8 cellular contexts compared by ENCODE assay signal in the genomic region with DNA sequence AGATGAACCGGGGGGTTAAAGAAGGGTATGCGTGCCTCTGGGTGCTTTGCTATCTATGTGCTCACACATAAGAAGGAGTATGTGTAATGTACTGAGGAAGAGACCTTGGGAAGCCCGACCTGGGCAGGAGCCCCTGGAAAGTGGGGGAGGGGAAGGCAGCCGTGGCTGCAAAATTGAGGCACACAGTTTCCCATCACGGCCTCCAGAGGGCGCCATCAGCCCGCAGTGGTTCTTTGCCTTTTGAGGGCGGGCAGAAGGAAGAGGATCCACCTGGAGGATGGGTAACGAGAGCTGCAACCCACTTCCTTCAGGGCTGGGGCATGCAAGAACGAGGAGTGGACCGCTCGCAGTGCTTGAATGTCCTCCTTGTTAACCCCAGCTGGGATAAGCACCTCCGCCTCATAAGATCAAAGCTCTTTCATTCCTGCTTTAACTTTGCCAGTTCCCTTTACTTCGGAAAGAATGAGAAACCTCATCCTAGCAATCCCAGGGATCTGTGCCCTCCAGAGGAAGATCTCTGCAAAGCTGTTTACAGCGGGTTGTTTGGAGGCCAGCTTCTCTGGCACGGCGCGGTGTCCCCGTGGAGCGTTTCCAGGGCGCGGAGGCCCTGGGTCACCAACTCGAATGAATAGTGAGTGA.
A peak's percentile ranks its signal among the peaks of the same experiment; 100 is the strongest.
DNase-seq lines count a peak whose midpoint lies in the region; ATAC-seq and TF ChIP-seq lines count a peak whose summit lies in the region.

No MANE protein-coding gene starts in this region.

- no peaks in the 10 kb centered on the region for H4K20me1 ChIP-seq in GM23248 (ENCODE audit: insufficient read depth)

- peak; percentile 94 for ATAC-seq in RWPE2 (ENCODE audit: low read depth)

- H3K9ac ChIP-seq in GM23248, result peak overlapping the region; percentile 27

- in situ Hi-C loops in GM23248 (cut with MboI), result no loop called here

- H3K4me3 ChIP-seq in GM23248 (peak overlapping the region; percentile 72), RWPE2 (ENCODE audit: severe bottlenecking) (peak overlapping the region; percentile 14)

- H3K4me2 ChIP-seq in GM23248 (ENCODE audit: unreplicated experiment), result peak overlapping the region; percentile 83

- H3K36me3 ChIP-seq in GM23248 (ENCODE audit: low read depth), result no peaks in the 10 kb centered on the region
- H3K36me3 ChIP-seq in RWPE2 (ENCODE audit: low read depth), result no peaks in the 10 kb centered on the region

- 1 to 4% methylated on average over 23 of the region's 23 CpGs for WGBS in GM23248 (ENCODE audit: low coverage in 1 of 2, low lambda C conversion rate in 2 of 2, missing lambda C conversion rate in 2 of 2), 2 experiments

- H3K27ac ChIP-seq in GM23248 (0 out of 2 replicates have a peak overlapping the region, but pooled peaks have one; percentile 1), RWPE2 (ENCODE audit: poor library complexity, severe bottlenecking) (no peak overlapping the region), substantia nigra (ENCODE audit: low read depth, low read length, poor library complexity, severe bottlenecking) (no peak overlapping the region)

- TF ChIP-seq CTCF in LNCAP (IDR thresholded peaks at IDR 0.05) (peak; percentile 91), RWPE2 (IDR thresholded peaks at IDR 0.05; ENCODE audit: poor library complexity, severe bottlenecking) (peak; percentile 96)

- no peaks in the 10 kb centered on the region for H3K79me2 ChIP-seq in GM23248 (ENCODE audit: insufficient read depth)

- H2AFZ ChIP-seq in GM23248, result peak overlapping the region; percentile 90

- peak; percentile 71 for DNase-seq in DMS79 treated with DMSO at 0.1 percent for 48 hours (lab: John Stamatoyannopoulos, UW)
- DNase-seq in GM23248, result peak; percentile 85
- DNase-seq in RWPE2 (ENCODE audit: low spot score), result peak; percentile 67
- peak; percentile 65 for DNase-seq in activated gamma-delta T cell treated with anti-CD3 and anti-CD28 coated beads, Interleukin-2, amount 50 U/mL, for 16 hours (ENCODE audit: low read depth)
- DNase-seq in globus pallidus (ENCODE audit: low spot score), result peak; percentile 59
- DNase-seq in nucleus accumbens (lab: John Stamatoyannopoulos, UW), result peak in 54 of 56 donors; percentile 11 to 88 (median 60)
- peak in 46 of 49 donors; percentile 6 to 82 (median 54) for DNase-seq in substantia nigra (lab: John Stamatoyannopoulos, UW)

- H3K27me3 ChIP-seq in GM23248 (replicated peaks; ENCODE audit: insufficient read depth) (no peaks in the 10 kb centered on the region), RWPE2 (ENCODE audit: insufficient read depth, poor library complexity, severe bottlenecking) (no peaks in the 10 kb centered on the region)

- H3K4me1 ChIP-seq in GM23248 (ENCODE audit: insufficient read depth) (no peaks in the 10 kb centered on the region), RWPE2 (ENCODE audit: insufficient read depth, poor library complexity, severe bottlenecking) (peaks cover 5% of the 10 kb centered on the region)

- no peaks in the 10 kb centered on the region for H3K9me2 ChIP-seq in GM23248 (ENCODE audit: insufficient read depth)

- H3F3A ChIP-seq in GM23248 (ENCODE audit: insufficient read depth), result no peaks in the 10 kb centered on the region

- no peaks in the 10 kb centered on the region for H3K9me3 ChIP-seq in GM23248 (ENCODE audit: low read depth)
- H3K9me3 ChIP-seq in RWPE2 (ENCODE audit: severe bottlenecking), result no peaks in the 10 kb centered on the region
